ENCODE assay signal across 25 cellular contexts in the genomic region with DNA sequence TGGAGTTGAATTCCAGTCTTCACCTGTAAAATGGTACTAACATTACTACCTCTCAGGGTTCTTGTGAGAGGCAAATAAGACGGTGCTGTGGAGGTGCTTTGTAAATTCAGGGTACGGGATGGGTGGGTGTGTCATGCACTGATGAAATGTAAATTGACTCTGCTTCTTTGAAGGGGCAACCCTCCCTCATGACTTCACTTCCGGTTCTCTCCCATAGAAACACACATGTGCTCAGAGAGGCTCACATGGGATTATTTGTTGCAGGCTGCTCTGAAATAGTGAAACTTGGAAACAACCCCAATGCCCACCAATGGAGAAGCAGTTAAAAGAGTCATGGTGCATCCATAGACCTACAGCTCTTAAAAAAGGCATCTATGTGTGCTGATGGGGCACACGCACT. TPM values are rescaled to one million over a fixed set of nuclear protein-coding genes. Genes with fewer than 3 reads are reported as not detected.
DNase-seq lines count a peak whose midpoint lies in the region; ATAC-seq and TF ChIP-seq lines count a peak whose summit lies in the region.
"Had no signal": no experiment of that assay in that cellular context is flagged by ENCODE, and none has a peak within 500 bp of the region (broad histone marks: within the 10 kb centered on the region; RNA-seq: fewer than 3 reads in every experiment).

No MANE protein-coding gene starts in this region.

- H3K27me3 ChIP-seq in Karpas-422 (ENCODE audit: low read length), result no peaks in the 10 kb centered on the region
- H3K27me3 ChIP-seq in iPS-15b (ENCODE audit: control insufficient read depth, insufficient read depth, low read length), result peaks cover 51% of the 10 kb centered on the region
- H3K27me3 ChIP-seq in neural progenitor cell, result no peaks in the 10 kb centered on the region
- peaks cover 15% of the 10 kb centered on the region; the same call in 1 of the 2 replicates for H3K27me3 ChIP-seq in SK-N-SH (ENCODE audit: insufficient read depth)
- H3K27me3 ChIP-seq: BE2C had no signal

- H3K36me3 ChIP-seq in Karpas-422 (ENCODE audit: insufficient read depth, low read length) (no peaks in the 10 kb centered on the region), iPS-15b (ENCODE audit: control insufficient read depth, insufficient read depth, low read length) (no peaks in the 10 kb centered on the region), neural progenitor cell (no peaks in the 10 kb centered on the region), SK-N-SH (replicated peaks in 1 of 2; ENCODE audit: control insufficient read depth in 1 of 2, insufficient read depth in 2 of 2, low read length in 1 of 2) (no peaks in the 10 kb centered on the region)
- H3K36me3 ChIP-seq: BE2C had no signal

- intact Hi-C loops in sciatic nerve (cut with DNase I), result no loop called here

- 73% methylated on average over 4 of the region's 4 CpGs for WGBS in SK-N-SH (ENCODE audit: low lambda C conversion rate)

- H3K4me1 Mint-ChIP-seq in neural progenitor cell, result peaks cover 27% of the 10 kb centered on the region
- H3K4me1 Mint-ChIP-seq: CD8-positive, alpha-beta memory T cell had no signal

- CTCF ChIA-PET in SK-N-SH (lab: Yijun Ruan, JAX), result interaction anchor here (9.4 kb wide), 1 partner anchor 131 kb away, joined by 174 read pairs; no protein-coding TSS in a partner anchor

- H3K9ac ChIP-seq in Karpas-422 (ENCODE audit: low read length) (no peak overlapping the region), iPS-15b (ENCODE audit: low read depth, low read length) (no peak overlapping the region), neural progenitor cell (no peak overlapping the region), SK-N-SH (no peak overlapping the region)

- no peak overlapping the region for H3K27ac Mint-ChIP-seq in neural progenitor cell
- H3K27ac Mint-ChIP-seq: CD14-positive monocyte had no signal

- H3K27me3 Mint-ChIP-seq in neural progenitor cell (ENCODE audit: insufficient read depth, low read depth), result peaks cover 10% of the 10 kb centered on the region

- H3K4me1 ChIP-seq in Karpas-422 (ENCODE audit: low read length) (peaks cover 6% of the 10 kb centered on the region), iPS-15b (ENCODE audit: control insufficient read depth, insufficient read depth, low read length) (peaks cover 8% of the 10 kb centered on the region), neural progenitor cell (peaks cover 18% of the 10 kb centered on the region), SK-N-SH (ENCODE audit: control insufficient read depth in 1 of 2, insufficient read depth in 2 of 2, low read depth in 1 of 2, low read length in 1 of 2) (peaks cover 0 to 2% of the 10 kb centered on the region in 2 experiments; a peak in 1 of 4 replicates)
- H3K4me1 ChIP-seq: BE2C had no signal

- H3K4me2 ChIP-seq in Karpas-422 (ENCODE audit: low read depth, low read length, poor library complexity, severe bottlenecking) (no peak overlapping the region), neural progenitor cell (peak overlapping the region; percentile 59), SK-N-SH (no peak overlapping the region)

- H3K36me3 Mint-ChIP-seq in neural progenitor cell, result no peaks in the 10 kb centered on the region
- H3K36me3 Mint-ChIP-seq: CD14-positive monocyte had no signal

- no peak overlapping the region for H3K4me3 Mint-ChIP-seq in neural progenitor cell
- H3K4me3 Mint-ChIP-seq: CD14-positive monocyte; CD8-positive, alpha-beta memory T cell had no signal

- DNase-seq in NCI-H748 (lab: John Stamatoyannopoulos, UW; ENCODE audit: unreplicated experiment) (peak; percentile 74), NCI-H748 treated with DMSO at 0.1 percent for 48 hours (lab: John Stamatoyannopoulos, UW) (no peak), Karpas-422 (peak; percentile 57), neural progenitor cell (ENCODE audit: low spot score) (no peak), SK-N-SH (no peak), sciatic nerve (ENCODE audit: low spot score) (no peak)
- DNase-seq: ACHN; CD8-positive, alpha-beta memory T cell; DND-41; HCEC 1CT; Kasumi-1; NCI-H1105; NCI-H1436 treated with DMSO at 0.1 percent for 48 hours; NCI-H187 treated with DMSO at 0.1 percent for 48 hours; NCI-H2171 treated with DMSO at 0.1 percent for 48 hours; SHP77 treated with DMSO at 0.1 percent for 48 hours had no signal

- H3K4me3 ChIP-seq in Karpas-422 (ENCODE audit: low read length) (no peak overlapping the region), iPS-15b (ENCODE audit: low read depth, low read length) (peak overlapping the region; percentile 2), neural progenitor cell (no peak overlapping the region), SK-N-SH (ENCODE audit: low read depth in 2 of 2, low read length in 1 of 2) (no peak overlapping the region)
- H3K4me3 ChIP-seq: GM12878 had no signal

- no peak for TF ChIP-seq EP300 in SK-N-SH (IDR thresholded peaks at IDR 0.05; ENCODE audit: borderline replicate concordance in 1 of 2, low read depth in 1 of 2, low read length in 1 of 2)

- no peaks in the 10 kb centered on the region for H3K79me2 ChIP-seq in Karpas-422 (ENCODE audit: low read length)
- H3K79me2 ChIP-seq in neural progenitor cell (ENCODE audit: low read depth), result no peaks in the 10 kb centered on the region
- H3K79me2 ChIP-seq in SK-N-SH (ENCODE audit: insufficient read depth), result no peaks in the 10 kb centered on the region

- no peak for TF ChIP-seq RAD21 in SK-N-SH (IDR thresholded peaks at IDR 0.05; ENCODE audit: low read length)

- ATAC-seq in sciatic nerve (no peak), GM18517 (IDR thresholded peaks at IDR 0.05; ENCODE audit: unreplicated experiment) (no peak)
- ATAC-seq: GM12878, Panc1 had no signal

- H3K9me3 ChIP-seq in Karpas-422 (ENCODE audit: low read length) (no peaks in the 10 kb centered on the region), iPS-15b (ENCODE audit: control insufficient read depth, insufficient read depth, low read length) (no peaks in the 10 kb centered on the region), neural progenitor cell (ENCODE audit: low read depth) (no peaks in the 10 kb centered on the region), SK-N-SH (no peaks in the 10 kb centered on the region)
- H3K9me3 ChIP-seq: BE2C had no signal

- H3F3A ChIP-seq in neural progenitor cell (ENCODE audit: low read depth) (no peaks in the 10 kb centered on the region), SK-N-SH (replicated peaks; ENCODE audit: insufficient read depth) (no peaks in the 10 kb centered on the region)

- H3K9me3 Mint-ChIP-seq in neural progenitor cell, result no peaks in the 10 kb centered on the region

- no peaks in the 10 kb centered on the region for H3K9me2 ChIP-seq in Karpas-422 (replicated peaks; ENCODE audit: insufficient read depth, low read length)
- no peaks in the 10 kb centered on the region for H3K9me2 ChIP-seq in SK-N-SH

- H4K20me1 ChIP-seq in Karpas-422 (ENCODE audit: insufficient read depth, low read depth, low read length) (no peaks in the 10 kb centered on the region), neural progenitor cell (ENCODE audit: low read depth) (no peaks in the 10 kb centered on the region), SK-N-SH (ENCODE audit: insufficient read depth) (no peaks in the 10 kb centered on the region)

- TF ChIP-seq CTCF in neural progenitor cell (IDR thresholded peaks at IDR 0.05) (no peak), SK-N-SH (IDR thresholded peaks at IDR 0.05) (no peak)

- H3K27ac ChIP-seq in Karpas-422 (ENCODE audit: low read length) (no peak overlapping the region), neural progenitor cell (no peak overlapping the region), SK-N-SH (ENCODE audit: low read depth in 2 of 2, low read length in 1 of 2) (no peak overlapping the region)
- H3K27ac ChIP-seq: 22Rv1, HL-60, RWPE1 had no signal

- POLR2A ChIA-PET in SK-N-SH (lab: Yijun Ruan, JAX), result interaction anchor here (1.0 kb wide), 1 partner anchor 117 kb away, joined by 3 read pairs; no protein-coding TSS in a partner anchor

- peak overlapping the region; percentile 5; the same call in 1 of the 2 replicates for H2AFZ ChIP-seq in Karpas-422 (ENCODE audit: low read length)
- H2AFZ ChIP-seq in neural progenitor cell (replicated peaks), result no peak overlapping the region
- H2AFZ ChIP-seq in SK-N-SH (ENCODE audit: low read depth), result no peak overlapping the region

TF ChIP-seq in SK-N-SH, 30 proteins besides CTCF, POLR2A, EP300 and RAD21:
- TF ChIP-seq USF1 (IDR thresholded peaks at IDR 0.05; ENCODE audit: borderline replicate concordance, low read depth) (no peak), MEF2A (IDR thresholded peaks at IDR 0.05; ENCODE audit: borderline replicate concordance, low read depth) (no peak), EZH2phosphoT487 (IDR thresholded peaks at IDR 0.05; ENCODE audit: borderline replicate concordance, low read depth) (no peak), NFIC (IDR thresholded peaks at IDR 0.05; ENCODE audit: borderline replicate concordance) (no peak), RFX5 (IDR thresholded peaks at IDR 0.05; ENCODE audit: low read length) (no peak)

RNA-seq across cellular contexts. Expression of gene SCMH1, which starts 44.9 kb away (rescaled TPM):
- 50.2 and 83.6 TPM in 2 replicates for total RNA-seq in Karpas-422 (2014; rRNA removed; shearing (Covaris generic); ENCODE audit: low replicate concordance)
- total RNA-seq in neural progenitor cell (ENCODE audit: low replicate concordance) (16.1 and 39.9 TPM in 2 replicates), sciatic nerve (48.9 TPM)
- polyA plus RNA-seq in SK-N-SH (2012; rRNA removed), result 38.5 and 41.7 TPM in 2 replicates
- polyA plus RNA-seq in SK-N-SH (2012; cell fraction: cytosol; rRNA removed), result 25.7 and 30.3 TPM in 2 replicates
- 85.8 and 122 TPM in 2 replicates for polyA plus RNA-seq in SK-N-SH (2012; cell fraction: nucleus; rRNA removed)

Comparison
In these comparisons a context has a peak if more than half of its experiments do, and no peak if none do; other contexts are left out.
1. DNase-seq: peak in NCI-H748 (single experiment) and Karpas-422 (single experiment); none in NCI-H748 treated with DMSO at 0.1 percent for 48 hours (single experiment), neural progenitor cell (single experiment), SK-N-SH (single experiment) and sciatic nerve (single experiment).